35 cellular contexts compared by ENCODE assay signal in the genomic region with DNA sequence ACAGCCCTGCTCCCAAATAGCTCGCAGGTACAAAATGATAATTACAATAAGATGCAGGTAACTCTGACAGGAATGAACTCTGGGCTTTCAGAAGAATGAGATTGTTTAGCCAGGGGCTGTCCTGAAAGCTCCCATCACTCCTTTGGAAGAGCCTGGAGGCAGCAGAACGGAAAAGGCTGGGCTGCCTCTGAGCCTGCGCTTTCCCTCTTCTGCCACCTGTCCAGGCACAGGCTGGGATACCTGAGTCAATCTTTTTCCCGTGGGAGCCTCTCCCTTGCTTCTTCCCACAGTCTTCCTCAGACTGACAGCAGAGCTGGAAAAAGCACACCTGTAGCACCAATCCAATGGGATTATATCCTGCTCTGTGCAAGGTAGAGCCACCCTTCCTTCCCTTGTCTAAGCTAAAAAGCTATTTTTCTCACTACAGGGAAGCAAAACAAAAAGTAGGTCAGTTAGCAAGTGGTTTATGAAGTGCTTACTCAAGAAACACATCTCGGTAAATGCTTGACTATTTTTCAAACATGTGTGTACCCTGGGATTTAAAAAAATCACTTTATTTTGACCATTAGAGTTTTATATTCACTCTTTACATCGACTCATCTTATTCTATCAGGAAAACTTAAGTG.
"Had no signal": no experiment of that assay in that cellular context is flagged by ENCODE, and none has a peak within 500 bp of the region (broad histone marks: within the 10 kb centered on the region; RNA-seq: fewer than 3 reads in every experiment).

No MANE protein-coding gene starts in this region.

- H3K4me1 Mint-ChIP-seq: activated CD4-positive, alpha-beta T cell treated with anti-CD3 and anti-CD28 coated beads, Interleukin-2, amount 10 ng/mL, durations not matched to agents 24 days and 14 days; activated naive CD8-positive, alpha-beta T cell treated with anti-CD3 and anti-CD28 coated beads for 36 hours; mesothelial cell of epicardium; naive B cell; stimulated activated memory B cell treated with anti-CD40 and anti-IgM and Interleukin-4, amounts not matched to agents 10 μg/mL and 1 μg/mL and 100 μg/mL, for 72 hours; stimulated activated naive CD8-positive, alpha-beta T cell treated with anti-CD3 and anti-CD28 coated beads, Interleukin-15, amount 100 ng/mL, for 72 hours had no signal

- H3K27me3 Mint-ChIP-seq: activated CD4-positive, alpha-beta memory T cell treated with anti-CD3 and anti-CD28 coated beads for 36 hours; activated naive CD8-positive, alpha-beta T cell treated with anti-CD3 and anti-CD28 coated beads for 36 hours; stimulated activated memory B cell treated with anti-CD40 and anti-IgM and Interleukin-4, amounts not matched to agents 10 μg/mL and 1 μg/mL and 100 μg/mL, for 72 hours; stimulated activated naive CD8-positive, alpha-beta T cell treated with anti-CD3 and anti-CD28 coated beads, Interleukin-15, amount 100 ng/mL, for 72 hours; type B pancreatic cell had no signal

- H3K27ac ChIP-seq: adrenal gland, body of pancreas, coronary artery, dorsolateral prefrontal cortex, esophagus muscularis mucosa, pancreas, prostate gland, sigmoid colon, vagina, VCaP had no signal

- H3K36me3 ChIP-seq: adrenal gland, esophagus muscularis mucosa, pancreas, prostate gland, sigmoid colon, vagina had no signal

- H3K36me3 Mint-ChIP-seq: activated CD4-positive, alpha-beta memory T cell treated with anti-CD3 and anti-CD28 coated beads for 36 hours; activated naive CD8-positive, alpha-beta T cell treated with anti-CD3 and anti-CD28 coated beads for 36 hours; mesothelial cell of epicardium; stimulated activated memory B cell treated with anti-CD40 and anti-IgM and Interleukin-4, amounts not matched to agents 10 μg/mL and 1 μg/mL and 100 μg/mL, for 72 hours; type B pancreatic cell had no signal

- H3K4me3 Mint-ChIP-seq: activated CD4-positive, alpha-beta memory T cell treated with anti-CD3 and anti-CD28 coated beads for 36 hours; activated CD4-positive, alpha-beta T cell treated with anti-CD3 and anti-CD28 coated beads, Interleukin-2, amount 10 ng/mL, durations not matched to agents 24 days and 14 days; activated naive CD4-positive, alpha-beta T cell treated with anti-CD3 and anti-CD28 coated beads for 36 hours; activated naive CD8-positive, alpha-beta T cell treated with anti-CD3 and anti-CD28 coated beads for 36 hours; activated T-helper 1 cell treated with anti-CD3 and anti-CD28 coated beads, Interleukin-12 subunit alpha, Interleukin-12 subunit beta, Interleukin-2, Interleukin-4 antibody, amounts not matched to agents 30 ng/mL and 10 ng/mL and 1 ng/mL, durations not matched to agents 14 hours and 24 hours and 36 hours; mesothelial cell of epicardium; naive B cell; stimulated activated memory B cell treated with anti-CD40 and anti-IgM and Interleukin-4, amounts not matched to agents 10 μg/mL and 1 μg/mL and 100 μg/mL, for 72 hours; stimulated activated naive CD8-positive, alpha-beta T cell treated with anti-CD3 and anti-CD28 coated beads, Interleukin-15, amount 100 ng/mL, for 72 hours; type B pancreatic cell had no signal

- H3K27me3 ChIP-seq: adrenal gland, body of pancreas, dorsolateral prefrontal cortex, esophagus muscularis mucosa, pancreas, sigmoid colon, vagina had no signal

- H3K27ac Mint-ChIP-seq: activated CD4-positive, alpha-beta memory T cell treated with anti-CD3 and anti-CD28 coated beads for 36 hours; activated CD4-positive, alpha-beta T cell treated with anti-CD3 and anti-CD28 coated beads, Interleukin-2, amount 10 ng/mL, durations not matched to agents 24 days and 14 days; activated naive CD4-positive, alpha-beta T cell treated with anti-CD3 and anti-CD28 coated beads for 36 hours; activated naive CD8-positive, alpha-beta T cell treated with anti-CD3 and anti-CD28 coated beads for 36 hours; activated T-helper 1 cell treated with anti-CD3 and anti-CD28 coated beads, Interleukin-12 subunit alpha, Interleukin-12 subunit beta, Interleukin-2, Interleukin-4 antibody, amounts not matched to agents 30 ng/mL and 10 ng/mL and 1 ng/mL, durations not matched to agents 14 hours and 24 hours and 36 hours; mesothelial cell of epicardium; stimulated activated memory B cell treated with anti-CD40 and anti-IgM and Interleukin-4, amounts not matched to agents 10 μg/mL and 1 μg/mL and 100 μg/mL, for 72 hours; stimulated activated naive CD8-positive, alpha-beta T cell treated with anti-CD3 and anti-CD28 coated beads, Interleukin-15, amount 100 ng/mL, for 72 hours; type B pancreatic cell had no signal

- DNase-seq: activated CD4-positive, alpha-beta memory T cell treated with anti-CD3 and anti-CD28 coated beads for 36 hours; activated CD4-positive, alpha-beta T cell treated with anti-CD3 and anti-CD28 coated beads, Interleukin-2, amount 10 ng/mL, durations not matched to agents 24 days and 14 days; activated CD4-positive, CD25-positive, alpha-beta regulatory T cell treated with anti-CD3 and anti-CD28 coated beads, Interleukin-2, amount 50 U/mL, for 72 hours; activated CD8-positive, alpha-beta memory T cell treated with anti-CD3 and anti-CD28 coated beads, Interleukin-2, amount 50 U/mL, for 4 hours; activated effector memory CD4-positive, alpha-beta T cell treated with anti-CD3 and anti-CD28 coated beads, Interleukin-2, amount 50 U/mL, for 16 hours; activated naive CD4-positive, alpha-beta T cell treated with anti-CD3 and anti-CD28 coated beads for 36 hours; activated naive CD8-positive, alpha-beta T cell treated with anti-CD3 and anti-CD28 coated beads for 36 hours; activated T-cell treated with anti-CD3 and anti-CD28 coated beads, Interleukin-2, amount 50 U/mL, for 1 hour; adrenal gland; aorta; body of pancreas; dorsolateral prefrontal cortex; foreskin melanocyte; islet precursor cell; left cardiac atrium; naive B cell; nucleus accumbens; pancreas; retina; sigmoid colon; small intestine; stimulated activated CD4-positive, alpha-beta T cell treated with anti-CD3 and anti-CD28 coated beads, Interleukin-1b, Interleukin-23, amount 100 ng/mL, for 48 hours; stimulated activated CD4-positive, alpha-beta T cell treated with anti-CD3 and anti-CD28 coated beads, Interleukin-4, amount 100 ng/mL, for 4 hours; stimulated activated CD8-positive, alpha-beta memory T cell treated with anti-CD3 and anti-CD28 coated beads, Interleukin-4, amount 100 ng/mL, for 48 hours; stimulated activated naive CD8-positive, alpha-beta T cell treated with anti-CD3 and anti-CD28 coated beads, Interleukin-15, amount 100 ng/mL, for 72 hours; substantia nigra had no signal

- H3K4me3 ChIP-seq: adrenal gland, body of pancreas, coronary artery, dorsolateral prefrontal cortex, esophagus muscularis mucosa, pancreas, prostate gland, sigmoid colon, vagina had no signal

- H3K4me1 ChIP-seq: adrenal gland, body of pancreas, esophagus muscularis mucosa, pancreas, prostate gland, sigmoid colon, vagina had no signal

- ATAC-seq: body of pancreas; left cardiac atrium; pancreas; stimulated activated memory B cell treated with anti-CD40 and anti-IgM and Interleukin-4, amounts not matched to agents 10 μg/mL and 1 μg/mL and 100 μg/mL, for 72 hours; stimulated activated naive CD8-positive, alpha-beta T cell treated with anti-CD3 and anti-CD28 coated beads, Interleukin-15, amount 100 ng/mL, for 72 hours had no signal

- H3K9me3 ChIP-seq: adrenal gland, body of pancreas, esophagus muscularis mucosa, pancreas, prostate gland, sigmoid colon, vagina had no signal
